24 cellular contexts compared by ENCODE assay signal in the genomic region with DNA sequence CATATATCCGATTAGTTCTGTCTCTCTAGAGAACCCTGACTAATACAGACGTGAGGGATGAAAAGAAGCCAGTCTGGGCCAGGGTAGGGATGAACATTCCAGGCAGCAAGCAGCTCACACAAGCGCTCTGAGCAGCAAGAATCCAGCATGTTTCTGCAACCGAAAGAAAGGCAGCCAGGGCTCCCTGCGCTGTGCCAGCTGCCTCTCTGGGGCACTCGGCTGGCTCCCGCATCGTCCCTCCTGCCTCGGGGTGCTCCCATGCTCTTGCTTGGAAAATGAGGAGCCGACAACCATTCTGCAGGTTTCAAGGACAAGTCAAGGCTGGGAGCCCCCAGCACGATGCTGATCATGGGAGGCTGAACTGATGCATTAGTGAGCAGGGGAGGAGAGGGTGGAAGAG. TPM values are rescaled to one million over a fixed set of nuclear protein-coding genes. Genes with fewer than 3 reads are reported as not detected.
"Had no signal": no experiment of that assay in that cellular context is flagged by ENCODE, and none has a peak within 500 bp of the region (broad histone marks: within the 10 kb centered on the region; RNA-seq: fewer than 3 reads in every experiment).

No MANE protein-coding gene starts in this region.

- H3K36me3 ChIP-seq: esophagus muscularis mucosa, heart right ventricle, left lung, right lobe of liver, thyroid gland, upper lobe of left lung, vagina had no signal

- H3K27ac ChIP-seq: esophagus muscularis mucosa, foreskin keratinocyte, heart right ventricle, left lung, right lobe of liver, thyroid gland, upper lobe of left lung, vagina had no signal

- H3K9me3 ChIP-seq: esophagus muscularis mucosa, heart right ventricle, left lung, right lobe of liver, thyroid gland, upper lobe of left lung, vagina had no signal

- H3K4me1 ChIP-seq: foreskin keratinocyte, heart right ventricle, left lung, right lobe of liver, thyroid gland, vagina had no signal

- DNase-seq: activated CD4-positive, alpha-beta T cell treated with anti-CD3 and anti-CD28 coated beads for 4 hours; activated CD4-positive, alpha-beta T cell treated with anti-CD3 and anti-CD28 coated beads, Interleukin-2, amount 50 U/mL, for 4 hours; activated CD4-positive, CD25-positive, alpha-beta regulatory T cell; activated gamma-delta T cell treated with Interleukin-2 at 50 U/mL for 16 hours; activated naive CD8-positive, alpha-beta T cell treated with anti-CD3 and anti-CD28 coated beads, Interleukin-2, amount 50 U/mL, for 24 hours; activated T-cell treated with anti-CD3 and anti-CD28 coated beads, Interleukin-2, amount 50 U/mL, for 4 hours; central memory CD4-positive, alpha-beta T cell; foreskin keratinocyte; heart right ventricle; left lung; right lobe of liver; small intestine; stimulated activated CD4-positive, alpha-beta T cell treated with anti-CD3 and anti-CD28 coated beads, Interleukin-1b, Interleukin-23, amount 100 ng/mL, for 48 hours; stimulated activated CD4-positive, alpha-beta T cell treated with anti-CD3 and anti-CD28 coated beads, Interleukin-4, amount 100 ng/mL, for 4 hours; stimulated activated CD8-positive, alpha-beta memory T cell treated with anti-CD3 and anti-CD28 coated beads, Interleukin-4, amount 100 ng/mL, for 48 hours; stimulated activated naive CD8-positive, alpha-beta T cell treated with anti-CD3 and anti-CD28 coated beads, Interleukin-15, amount 100 ng/mL, for 72 hours; thyroid gland had no signal

- H3K27me3 ChIP-seq: thyroid gland, vagina had no signal

- FAIRE-seq: small intestine had no signal

- H3K4me3 ChIP-seq: esophagus muscularis mucosa, heart right ventricle, left lung, lung, right lobe of liver, thyroid gland, upper lobe of left lung, vagina had no signal

- ATAC-seq: activated naive CD8-positive, alpha-beta T cell treated with anti-CD3 and anti-CD28 coated beads, Interleukin-2, amount 50 U/mL, for 24 hours; activated T-cell treated with anti-CD3 and anti-CD28 coated beads, Interleukin-2, amount 50 U/mL, for 4 hours; activated T-helper 17 cell treated with anti-CD3 and anti-CD28 coated beads, Interleukin-2, amount 50 U/mL, for 72 hours; foreskin keratinocyte; heart right ventricle; left lung; right lobe of liver; stimulated activated memory B cell treated with anti-CD40 and anti-IgM and Interleukin-4, amounts not matched to agents 10 μg/mL and 1 μg/mL and 100 μg/mL, for 72 hours; stimulated activated naive CD8-positive, alpha-beta T cell treated with anti-CD3 and anti-CD28 coated beads, Interleukin-15, amount 100 ng/mL, for 72 hours had no signal

RNA-seq across cellular contexts. Expression of gene JAKMIP1, which starts 7.0 kb away (rescaled TPM):
- total RNA-seq: foreskin keratinocyte, glomerular endothelial cell had no signal
- polyA plus RNA-seq: foreskin keratinocyte had no signal
